ENCODE assay signal across 24 cellular contexts in the genomic region with DNA sequence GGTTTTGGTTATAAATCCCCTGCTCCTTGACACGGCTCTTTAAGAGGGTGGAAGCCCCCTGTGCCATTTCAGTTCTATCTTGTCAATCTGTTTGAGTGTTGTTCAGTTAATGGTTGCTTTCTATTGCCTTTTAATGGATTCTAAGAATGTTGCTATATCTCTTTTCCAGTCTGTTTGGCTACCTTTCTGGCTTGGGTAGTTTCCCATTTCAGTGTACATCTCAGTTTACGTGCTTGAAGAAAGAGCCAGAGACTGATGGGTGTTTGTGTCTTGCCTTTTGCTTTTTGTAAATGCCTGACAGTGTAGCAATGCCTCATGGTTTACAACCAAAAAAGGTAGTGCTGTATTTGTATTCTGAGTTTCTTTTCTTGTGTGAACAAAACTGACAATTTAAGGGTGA. TPM values are rescaled to one million over a fixed set of nuclear protein-coding genes. Genes with fewer than 3 reads are reported as not detected.
DNase-seq lines count a peak whose midpoint lies in the region; ATAC-seq, FAIRE-seq and TF ChIP-seq lines count a peak whose summit lies in the region.
"Had no signal": no experiment of that assay in that cellular context is flagged by ENCODE, and none has a peak within 500 bp of the region (broad histone marks: within the 10 kb centered on the region; RNA-seq: fewer than 3 reads in every experiment).

No MANE protein-coding gene starts in this region.

- H3K4me2 ChIP-seq in astrocyte (ENCODE audit: low read length) = peak overlapping the region; percentile 10
- H3K4me2 ChIP-seq in mesendoderm (ENCODE audit: low read length) = no peak overlapping the region

- H2BK120ac ChIP-seq in mesendoderm (ENCODE audit: low read depth, low read length) = no peak overlapping the region

- H3K9ac ChIP-seq in astrocyte (ENCODE audit: low read length) (no peak overlapping the region), mesendoderm (ENCODE audit: low read length) (peak overlapping the region; percentile 1)

- FAIRE-seq in astrocyte (lab: Jason Lieb, UNC) = no peak
- FAIRE-seq: GM12878 had no signal

- H4K5ac ChIP-seq in mesendoderm (ENCODE audit: low read length) = no peak overlapping the region

- no peak overlapping the region for H2BK5ac ChIP-seq in mesendoderm (ENCODE audit: low read length)

- H3K4me3 Mint-ChIP-seq in astrocyte (ENCODE audit: unreplicated experiment) (no peak overlapping the region), type B pancreatic cell (peak overlapping the region; percentile 35)
- H3K4me3 Mint-ChIP-seq: activated CD4-positive, alpha-beta T cell treated with anti-CD3 and anti-CD28 coated beads, Interleukin-2, amount 10 ng/mL, durations not matched to agents 7 days and 5 days; activated naive CD4-positive, alpha-beta T cell treated with anti-CD3 and anti-CD28 coated beads, Interleukin-2, amount 50 U/mL, for 24 hours; CD8-positive, alpha-beta memory T cell; effector memory CD8-positive, alpha-beta T cell; stimulated activated naive B cell treated with anti-CD40 and anti-IgM and Interleukin-4, amounts not matched to agents 10 μg/mL and 1 μg/mL and 100 μg/mL, for 72 hours; T-helper 17 cell had no signal

- H3K4me1 ChIP-seq in astrocyte (ENCODE audit: insufficient read depth, low read length) (peaks cover 29% of the 10 kb centered on the region), mesendoderm (ENCODE audit: control insufficient read depth, low read depth, low read length) (peaks cover 25% of the 10 kb centered on the region)

- no peaks in the 10 kb centered on the region for H3K27me3 Mint-ChIP-seq in astrocyte (ENCODE audit: low read depth, unreplicated experiment)
- no peaks in the 10 kb centered on the region for H3K27me3 Mint-ChIP-seq in type B pancreatic cell
- H3K27me3 Mint-ChIP-seq: activated CD4-positive, alpha-beta T cell treated with anti-CD3 and anti-CD28 coated beads, Interleukin-2, amount 10 ng/mL, durations not matched to agents 7 days and 5 days; activated naive CD4-positive, alpha-beta T cell treated with anti-CD3 and anti-CD28 coated beads, Interleukin-2, amount 50 U/mL, for 24 hours; effector memory CD8-positive, alpha-beta T cell had no signal

- TF ChIP-seq CTCF in astrocyte (IDR thresholded peaks at IDR 0.05; ENCODE audit: insufficient read depth, low read depth, low read length) = no peak
- no peak for TF ChIP-seq CTCF in type B pancreatic cell (conservative IDR thresholded peaks at IDR 0.05)

- no peak overlapping the region for H2AFZ ChIP-seq in astrocyte (ENCODE audit: low read depth, low read length)

- H3K27ac Mint-ChIP-seq in astrocyte (ENCODE audit: unreplicated experiment) = peak overlapping the region; percentile 87
- peak overlapping the region; percentile 89 for H3K27ac Mint-ChIP-seq in type B pancreatic cell
- H3K27ac Mint-ChIP-seq in activated naive CD4-positive, alpha-beta T cell treated with anti-CD3 and anti-CD28 coated beads, Interleukin-2, amount 50 U/mL, for 72 hours = no peak overlapping the region
- H3K27ac Mint-ChIP-seq: activated CD4-positive, alpha-beta T cell treated with anti-CD3 and anti-CD28 coated beads, Interleukin-2, amount 10 ng/mL, durations not matched to agents 7 days and 5 days; activated naive CD4-positive, alpha-beta T cell treated with anti-CD3 and anti-CD28 coated beads, Interleukin-2, amount 50 U/mL, for 24 hours; CD8-positive, alpha-beta memory T cell; effector memory CD8-positive, alpha-beta T cell; stimulated activated naive B cell treated with anti-CD40 and anti-IgM and Interleukin-4, amounts not matched to agents 10 μg/mL and 1 μg/mL and 100 μg/mL, for 72 hours; T-helper 17 cell had no signal

- H3K36me3 ChIP-seq in astrocyte (ENCODE audit: insufficient read depth, low read length) = no peaks in the 10 kb centered on the region
- H3K36me3 ChIP-seq in mesendoderm (ENCODE audit: control insufficient read depth, insufficient read depth, low read length) = peaks cover 2% of the 10 kb centered on the region
- H3K36me3 ChIP-seq: esophagus muscularis mucosa had no signal

- peaks cover 85% of the 10 kb centered on the region for H3K79me2 ChIP-seq in astrocyte (ENCODE audit: insufficient read depth, low read length)
- H3K79me2 ChIP-seq in mesendoderm (ENCODE audit: control insufficient read depth, insufficient read depth, low read length) = peaks cover 70% of the 10 kb centered on the region

- peak overlapping the region; percentile 4 for H3K27ac ChIP-seq in astrocyte (ENCODE audit: low read depth, low read length)
- H3K27ac ChIP-seq in mesendoderm (ENCODE audit: low read depth, low read length) = no peak overlapping the region
- H3K27ac ChIP-seq: 22Rv1 had no signal

- H3K36me3 Mint-ChIP-seq in astrocyte (ENCODE audit: low read depth, unreplicated experiment) (peaks cover 11% of the 10 kb centered on the region), type B pancreatic cell (peaks cover 12% of the 10 kb centered on the region)
- no peaks in the 10 kb centered on the region for H3K36me3 Mint-ChIP-seq in activated naive CD4-positive, alpha-beta T cell treated with anti-CD3 and anti-CD28 coated beads, Interleukin-2, amount 50 U/mL, for 72 hours
- H3K36me3 Mint-ChIP-seq: activated naive CD4-positive, alpha-beta T cell treated with anti-CD3 and anti-CD28 coated beads, Interleukin-2, amount 50 U/mL, for 24 hours; stimulated activated naive B cell treated with anti-CD40 and anti-IgM and Interleukin-4, amounts not matched to agents 10 μg/mL and 1 μg/mL and 100 μg/mL, for 72 hours had no signal

- no CpG with 5 or more reads among the region's 2 CpGs for WGBS in mesendoderm (ENCODE audit: extremely low coverage, insufficient coverage, low lambda C conversion rate)

- no peak overlapping the region for H3K23ac ChIP-seq in mesendoderm (ENCODE audit: low read length)

- H2AK5ac ChIP-seq in mesendoderm (ENCODE audit: low read length) = no peak overlapping the region

- H4K20me1 ChIP-seq in astrocyte (ENCODE audit: insufficient read depth, low read length) = peaks cover 18% of the 10 kb centered on the region

- H3K9me3 Mint-ChIP-seq in astrocyte (ENCODE audit: unreplicated experiment) (no peaks in the 10 kb centered on the region), type B pancreatic cell (no peaks in the 10 kb centered on the region)
- no peaks in the 10 kb centered on the region for H3K9me3 Mint-ChIP-seq in activated naive CD4-positive, alpha-beta T cell treated with anti-CD3 and anti-CD28 coated beads, Interleukin-2, amount 50 U/mL, for 72 hours
- H3K9me3 Mint-ChIP-seq: activated CD4-positive, alpha-beta T cell treated with anti-CD3 and anti-CD28 coated beads, Interleukin-2, amount 10 ng/mL, durations not matched to agents 7 days and 5 days; activated naive CD4-positive, alpha-beta T cell treated with anti-CD3 and anti-CD28 coated beads, Interleukin-2, amount 50 U/mL, for 24 hours; CD8-positive, alpha-beta memory T cell; effector memory CD8-positive, alpha-beta T cell; stimulated activated naive B cell treated with anti-CD40 and anti-IgM and Interleukin-4, amounts not matched to agents 10 μg/mL and 1 μg/mL and 100 μg/mL, for 72 hours had no signal

- no peak overlapping the region for H3K4ac ChIP-seq in mesendoderm (ENCODE audit: low read depth, low read length)

- no peak overlapping the region for H2BK15ac ChIP-seq in mesendoderm (replicated peaks; ENCODE audit: low read depth)

- no peaks in the 10 kb centered on the region for H3K9me3 ChIP-seq in astrocyte (ENCODE audit: insufficient read depth, low read depth, low read length)
- H3K9me3 ChIP-seq: esophagus muscularis mucosa, psoas muscle, testis had no signal

- peak overlapping the region; percentile 35 for H3K56ac ChIP-seq in mesendoderm (ENCODE audit: low read length)

- no peak overlapping the region for H4K8ac ChIP-seq in mesendoderm (ENCODE audit: low read depth, low read length)

- H3K4me1 Mint-ChIP-seq in astrocyte (ENCODE audit: low read depth, unreplicated experiment) = peaks cover 64% of the 10 kb centered on the region
- peaks cover 46% of the 10 kb centered on the region for H3K4me1 Mint-ChIP-seq in type B pancreatic cell (ENCODE audit: unreplicated experiment)
- H3K4me1 Mint-ChIP-seq: activated CD4-positive, alpha-beta T cell treated with anti-CD3 and anti-CD28 coated beads, Interleukin-2, amount 10 ng/mL, durations not matched to agents 7 days and 5 days; activated naive CD4-positive, alpha-beta T cell treated with anti-CD3 and anti-CD28 coated beads, Interleukin-2, amount 50 U/mL, for 24 hours; CD8-positive, alpha-beta memory T cell; stimulated activated naive B cell treated with anti-CD40 and anti-IgM and Interleukin-4, amounts not matched to agents 10 μg/mL and 1 μg/mL and 100 μg/mL, for 72 hours; T-helper 17 cell had no signal

- peaks cover 13% of the 10 kb centered on the region for H3K79me1 ChIP-seq in mesendoderm (ENCODE audit: low read length)

- H3K4me3 ChIP-seq in astrocyte (ENCODE audit: insufficient read depth, low read depth, low read length) (no peak overlapping the region), mesendoderm (ENCODE audit: low read length) (no peak overlapping the region)
- H3K4me3 ChIP-seq: esophagus muscularis mucosa, GM12878, psoas muscle, testis had no signal

- H3K27me3 ChIP-seq in astrocyte (ENCODE audit: insufficient read depth, low read length) = no peaks in the 10 kb centered on the region
- H3K27me3 ChIP-seq in mesendoderm (ENCODE audit: insufficient read depth, low read length, poor library complexity) = no peaks in the 10 kb centered on the region
- H3K27me3 ChIP-seq: esophagus muscularis mucosa, testis had no signal

- H3K18ac ChIP-seq in mesendoderm (ENCODE audit: low read length) = no peak overlapping the region

- no peak for ATAC-seq in HG02759 (IDR thresholded peaks at IDR 0.05; ENCODE audit: unreplicated experiment)
- no peak for ATAC-seq in activated naive CD4-positive, alpha-beta T cell treated with anti-CD3 and anti-CD28 coated beads, Interleukin-2, amount 50 U/mL, for 72 hours
- ATAC-seq: effector memory CD8-positive, alpha-beta T cell; GM12878; left colon; psoas muscle; stimulated activated naive B cell treated with anti-CD40 and anti-IgM and Interleukin-4, amounts not matched to agents 10 μg/mL and 1 μg/mL and 100 μg/mL, for 72 hours; T-helper 17 cell had no signal

- DNase-seq in NCI-H2171 treated with DMSO at 0.1 percent for 48 hours (lab: John Stamatoyannopoulos, UW) (peak; percentile 36), NCI-H2171 (lab: John Stamatoyannopoulos, UW) (no peak), astrocyte (ENCODE audit: low read depth) (no peak), mesendoderm (no peak), type B pancreatic cell (ENCODE audit: extremely low spot score, unreplicated experiment) (no peak), NCI-H1436 treated with DMSO at 0.1 percent for 48 hours (lab: John Stamatoyannopoulos, UW) (no peak)
- no peak for DNase-seq in activated naive CD4-positive, alpha-beta T cell treated with anti-CD3 and anti-CD28 coated beads, Interleukin-2, amount 50 U/mL, for 72 hours (ENCODE audit: low spot score in 2 of 2)
- DNase-seq: activated CD4-positive, alpha-beta T cell treated with anti-CD3 and anti-CD28 coated beads, Interleukin-2, amount 10 ng/mL, durations not matched to agents 7 days and 5 days; CD8-positive, alpha-beta memory T cell; DMS79 treated with DMSO at 0.1 percent for 48 hours; effector memory CD8-positive, alpha-beta T cell; left colon; NCI-H526 treated with DMSO at 0.1 percent for 48 hours; psoas muscle; RPMI8226; stimulated activated CD4-positive, alpha-beta T cell treated with anti-CD3 and anti-CD28 coated beads, Interleukin-2, amount 100 ng/mL, for 24 hours; stimulated activated naive B cell treated with anti-CD40 and anti-IgM and Interleukin-4, amounts not matched to agents 10 μg/mL and 1 μg/mL and 100 μg/mL, for 72 hours; T-helper 17 cell; testis had no signal

RNA-seq across cellular contexts. Expression of a gene that starts 45.3 kb away (rescaled TPM):
- total RNA-seq in astrocyte = 192 and 221 TPM in 2 replicates
- 474 TPM for polyA plus RNA-seq in mesendoderm (2013, experiment 1 of 2)
- polyA plus RNA-seq in mesendoderm (2013, experiment 2 of 2) = 470 TPM
- 97.8 and 114 TPM in 2 replicates for total RNA-seq in type B pancreatic cell (ENCODE audit: low replicate concordance)
- 10 to 100 TPM in 1 of 2 donors, 1 to 10 TPM in 1; 3.9 to 27.7 TPM for total RNA-seq in activated naive CD4-positive, alpha-beta T cell treated with anti-CD3 and anti-CD28 coated beads, Interleukin-2, amount 50 U/mL, for 72 hours

Comparison
In these comparisons a context has a peak if more than half of its experiments do, and no peak if none do; other contexts are left out.
1. H3K27ac Mint-ChIP-seq: peak in astrocyte (single experiment) and type B pancreatic cell (single experiment); none in activated naive CD4-positive, alpha-beta T cell treated with anti-CD3 and anti-CD28 coated beads, Interleukin-2, amount 50 U/mL, for 72 hours (0 of 2).